In genomic region chr3:157573780-157574378, GRCh38 we compare ENCODE assay signal across 18 cellular contexts.
DNase-seq lines count a peak whose midpoint lies in the region; ATAC-seq and TF ChIP-seq lines count a peak whose summit lies in the region.
"Had no signal": no experiment of that assay in that cellular context is flagged by ENCODE, and none has a peak within 500 bp of the region (broad histone marks: within the 10 kb centered on the region; RNA-seq: fewer than 3 reads in every experiment).

No MANE protein-coding gene starts in this region.

- no peak for ATAC-seq in activated T-cell treated with anti-CD3 and anti-CD28 coated beads, Interleukin-2, amount 50 U/mL, for 4 hours
- ATAC-seq: WTC11 had no signal

- H3K9me3 Mint-ChIP-seq in activated T-cell treated with anti-CD3 and anti-CD28 coated beads, Interleukin-2, amount 50 U/mL, for 4 hours = no peaks in the 10 kb centered on the region
- H3K9me3 Mint-ChIP-seq: stimulated activated naive CD8-positive, alpha-beta T cell treated with anti-CD3 and anti-CD28 coated beads, Interleukin-15, Interleukin-2, amounts not matched to agents 100 ng/mL and 50 ng/mL, for 24 hours had no signal

- H3K4me3 ChIP-seq in choroid plexus epithelial cell (ENCODE audit: low read depth, low read length) = no peak overlapping the region
- H3K4me3 ChIP-seq: dorsolateral prefrontal cortex, MG63, vagina had no signal

- H3K27me3 Mint-ChIP-seq in activated T-cell treated with anti-CD3 and anti-CD28 coated beads, Interleukin-2, amount 50 U/mL, for 4 hours (ENCODE audit: low read depth) = peaks cover 12% of the 10 kb centered on the region

- TF ChIP-seq CTCF in choroid plexus epithelial cell (conservative IDR thresholded peaks at IDR 0.05; ENCODE audit: low read depth, low read length) = no peak

- H3K4me1 Mint-ChIP-seq in activated T-cell treated with anti-CD3 and anti-CD28 coated beads, Interleukin-2, amount 50 U/mL, for 4 hours (ENCODE audit: low read depth) = no peaks in the 10 kb centered on the region
- H3K4me1 Mint-ChIP-seq: WTC11 had no signal

- no peak overlapping the region for H3K4me3 Mint-ChIP-seq in activated T-cell treated with anti-CD3 and anti-CD28 coated beads, Interleukin-2, amount 50 U/mL, for 4 hours
- H3K4me3 Mint-ChIP-seq: stimulated activated naive CD8-positive, alpha-beta T cell treated with anti-CD3 and anti-CD28 coated beads, Interleukin-15, Interleukin-2, amounts not matched to agents 100 ng/mL and 50 ng/mL, for 24 hours; WTC11 had no signal

- DNase-seq in ELR (ENCODE audit: low read depth) = peak; percentile 33
- peak; percentile 68 for DNase-seq in M059J (ENCODE audit: low read depth)
- peak; percentile 9 for DNase-seq in choroid plexus epithelial cell (ENCODE audit: low read depth)
- peak; percentile 30 for DNase-seq in mucosa of gallbladder (ENCODE audit: low spot score)
- no peak for DNase-seq in NCI-H1436 (lab: John Stamatoyannopoulos, UW)
- DNase-seq in NCI-H748 (lab: John Stamatoyannopoulos, UW; ENCODE audit: unreplicated experiment) = no peak
- no peak for DNase-seq in HUDEP-2 (lab: John Stamatoyannopoulos, UW; ENCODE audit: unreplicated experiment in 76 of 76)
- no peak for DNase-seq in activated T-cell treated with anti-CD3 and anti-CD28 coated beads, Interleukin-2, amount 50 U/mL, for 4 hours
- DNase-seq: activated naive CD4-positive, alpha-beta T cell treated with Interleukin-2 at 50 U/mL for 16 hours; dorsolateral prefrontal cortex; hypothalamus; MG63; NCI-H2081 treated with DMSO at 0.1 percent for 48 hours; NCI-H748 treated with DMSO at 0.1 percent for 48 hours; posterior cingulate gyrus had no signal

- no peaks in the 10 kb centered on the region for H3K36me3 Mint-ChIP-seq in activated T-cell treated with anti-CD3 and anti-CD28 coated beads, Interleukin-2, amount 50 U/mL, for 4 hours (ENCODE audit: insufficient read depth)
- H3K36me3 Mint-ChIP-seq: WTC11 had no signal

Comparison
In these comparisons a context has a peak if more than half of its experiments do, and no peak if none do; other contexts are left out.
1. DNase-seq: peak in ELR (single experiment), M059J (single experiment), choroid plexus epithelial cell (single experiment) and mucosa of gallbladder (single experiment); none in NCI-H1436 (single experiment), NCI-H748 (single experiment), HUDEP-2 (0 of 76) and activated T-cell treated with anti-CD3 and anti-CD28 coated beads, Interleukin-2, amount 50 U/mL, for 4 hours (single experiment).